Comparison of ENCODE assay signal across 20 cellular contexts in the genomic region with DNA sequence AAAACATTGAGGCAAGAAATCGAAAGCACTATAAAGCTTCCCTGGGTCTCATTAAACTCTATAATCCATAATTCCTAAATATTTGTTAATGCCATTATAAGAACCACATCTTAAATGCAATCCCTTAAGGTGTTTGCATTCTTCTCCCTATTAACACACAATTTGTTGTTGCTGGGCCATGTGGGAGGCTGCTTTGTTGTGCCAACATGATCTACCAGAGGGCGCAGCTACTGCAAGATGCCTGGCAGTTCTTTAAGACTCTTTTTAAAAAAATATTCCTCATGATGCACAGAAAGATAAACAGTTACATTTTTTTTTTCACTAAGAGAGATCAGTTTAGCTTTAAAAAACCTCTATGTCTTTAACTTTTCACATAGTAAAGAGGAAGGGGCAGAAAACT. TPM values are rescaled to one million over a fixed set of nuclear protein-coding genes. Genes with fewer than 3 reads are reported as not detected.
DNase-seq lines count a peak whose midpoint lies in the region; ATAC-seq and TF ChIP-seq lines count a peak whose summit lies in the region.
"Had no signal": no experiment of that assay in that cellular context is flagged by ENCODE, and none has a peak within 500 bp of the region (broad histone marks: within the 10 kb centered on the region; RNA-seq: fewer than 3 reads in every experiment).

No MANE protein-coding gene starts in this region.

- peak; percentile 9 for DNase-seq in DMS 273 (lab: John Stamatoyannopoulos, UW; ENCODE audit: unreplicated experiment)
- no peak for DNase-seq in DMS 273 treated with DMSO at 0.1 percent for 48 hours (lab: John Stamatoyannopoulos, UW)
- DNase-seq in PC-3, result no peak
- peak; percentile 47 for DNase-seq in epithelial cell of esophagus (ENCODE audit: low read depth)
- no peak for DNase-seq in vagina (ENCODE audit: extremely low spot score in 2 of 2)
- no peak for DNase-seq in glomerular visceral epithelial cell (ENCODE audit: extremely low spot score)
- DNase-seq: DMS79; GOT3; NCI-H1436; NCI-H2081; NCI-H2227 treated with DMSO at 0.1 percent for 48 hours; NCI-H524 treated with DMSO at 0.1 percent for 48 hours; NK-92 treated with Interleukin-12 subunit alpha and Interleukin-12 subunit beta, amount 100 ng/mL, for 24 hours; SJCRH30; T-helper 1 cell had no signal

- H4K20me1 ChIP-seq in PC-3 (ENCODE audit: low read length), result no peaks in the 10 kb centered on the region
- H4K20me1 ChIP-seq: BLaER1 treated with 17β-estradiol and CSF1 and Interleukin-3, amounts not matched to agents 10 nM and 100 nM had no signal

- intact Hi-C loops in PC-3 (cut with micrococcal nuclease), result loop anchor here (5.0 kb wide), 1 partner anchor 42 kb away; no protein-coding TSS in a partner anchor
- intact Hi-C loops in vagina (cut with DNase I), result no loop called here

- H3K79me2 ChIP-seq in PC-3 (ENCODE audit: low read length), result no peaks in the 10 kb centered on the region

- H3F3A ChIP-seq in PC-3 (ENCODE audit: low read length, unreplicated experiment), result no peaks in the 10 kb centered on the region

- H3K9me3 ChIP-seq in PC-3 (ENCODE audit: low read length) (no peaks in the 10 kb centered on the region), vagina (no peaks in the 10 kb centered on the region)
- H3K9me3 ChIP-seq: SJCRH30 had no signal

- BruUV-seq in PC-3 (replicated peaks; lab: Mats Ljungman, UMichigan), result no TSS peak

- peak; percentile 29; the same call in 1 of the 2 replicates for TF ChIP-seq CTCF in PC-3 (conservative IDR thresholded peaks at IDR 0.05; ENCODE audit: low read depth, low read length)
- TF ChIP-seq CTCF in epithelial cell of esophagus (IDR thresholded peaks at IDR 0.05; ENCODE audit: insufficient read depth, low read depth, low read length, missing control alignments), result peak; percentile 34
- TF ChIP-seq CTCF in vagina (IDR thresholded peaks at IDR 0.05), result no peak

- CTCF ChIA-PET in PC-3 (lab: Charles Lee), result interaction anchor here (0.6 kb wide), 1 partner anchor 1213 kb away, joined by 4 read pairs; no protein-coding TSS in a partner anchor

- no peaks in the 10 kb centered on the region for H3K27me3 ChIP-seq in PC-3 (ENCODE audit: low read length)
- no peaks in the 10 kb centered on the region for H3K27me3 ChIP-seq in vagina
- H3K27me3 ChIP-seq: BLaER1 treated with 17β-estradiol and CSF1 and Interleukin-3, amounts not matched to agents 10 nM and 100 nM; SJCRH30 had no signal

- no peak overlapping the region for H3K4me2 ChIP-seq in PC-3 (ENCODE audit: low read length)
- H3K4me2 ChIP-seq: BLaER1 treated with 17β-estradiol and CSF1 and Interleukin-3, amounts not matched to agents 10 nM and 100 nM had no signal

- H3K4me1 ChIP-seq in PC-3 (ENCODE audit: insufficient read depth, low read length) (no peaks in the 10 kb centered on the region), vagina (peaks cover 10% of the 10 kb centered on the region)
- H3K4me1 ChIP-seq: BLaER1 treated with 17β-estradiol and CSF1 and Interleukin-3, amounts not matched to agents 10 nM and 100 nM; SJCRH30 had no signal

- H3K27ac ChIP-seq in PC-3 (ENCODE audit: low read length) (no peak overlapping the region), vagina (peak overlapping the region; percentile 23)
- H3K27ac ChIP-seq: 22Rv1; BLaER1 treated with 17β-estradiol and CSF1 and Interleukin-3, amounts not matched to agents 10 nM and 100 nM; SJCRH30 had no signal

- TF ChIP-seq POLR2A in vagina (IDR thresholded peaks at IDR 0.05), result no peak

- POLR2A ChIA-PET in PC-3 (lab: Charles Lee; ENCODE audit: unreplicated experiment), result interaction anchor here (0.5 kb wide), 1 partner anchor 64 kb away, joined by 4 read pairs; no protein-coding TSS in a partner anchor

- H3K4me3 ChIP-seq in PC-3 (ENCODE audit: low read length), result no peak overlapping the region
- H3K4me3 ChIP-seq in epithelial cell of esophagus (ENCODE audit: low read length), result no peak overlapping the region
- no peak overlapping the region for H3K4me3 ChIP-seq in vagina
- H3K4me3 ChIP-seq: BLaER1 treated with 17β-estradiol and CSF1 and Interleukin-3, amounts not matched to agents 10 nM and 100 nM; SJCRH30 had no signal

- no peak overlapping the region for H2AFZ ChIP-seq in PC-3 (ENCODE audit: low read length)

- H3K36me3 ChIP-seq in PC-3 (ENCODE audit: low read depth, low read length), result no peaks in the 10 kb centered on the region
- no peaks in the 10 kb centered on the region for H3K36me3 ChIP-seq in vagina
- H3K36me3 ChIP-seq: BLaER1 treated with 17β-estradiol and CSF1 and Interleukin-3, amounts not matched to agents 10 nM and 100 nM; SJCRH30 had no signal

- ATAC-seq in PC-3, result no peak
- no peak for ATAC-seq in GM18870 (IDR thresholded peaks at IDR 0.05; ENCODE audit: unreplicated experiment)
- no peak for ATAC-seq in GM21367 (IDR thresholded peaks at IDR 0.05; ENCODE audit: unreplicated experiment)
- ATAC-seq: Panc1 had no signal

- no peaks in the 10 kb centered on the region for H3K9me2 ChIP-seq in PC-3 (replicated peaks; ENCODE audit: low read length)

- no peak overlapping the region for H3K9ac ChIP-seq in PC-3 (ENCODE audit: low read length)
- H3K9ac ChIP-seq: BLaER1 treated with 17β-estradiol and CSF1 and Interleukin-3, amounts not matched to agents 10 nM and 100 nM had no signal

RNA-seq across cellular contexts. Expression of gene BCAS2, which starts 39.0 kb away (rescaled TPM):
- total RNA-seq in PC-3 (2014; rRNA removed) (57.7 and 70.1 TPM in 2 replicates), vagina (28.5 TPM)

RNA-seq across cellular contexts. Expression of gene DENND2C, which starts 49.4 kb away (rescaled TPM):
- total RNA-seq in PC-3 (2014; rRNA removed), result 0.95 and 2.0 TPM in 2 replicates
- total RNA-seq in vagina, result 25.5 TPM

Comparison
In these comparisons a context has a peak if more than half of its experiments do, and no peak if none do; other contexts are left out.
1. DNase-seq: peak in DMS 273 (single experiment) and epithelial cell of esophagus (single experiment); none in DMS 273 treated with DMSO at 0.1 percent for 48 hours (single experiment), PC-3 (single experiment), vagina (0 of 2) and glomerular visceral epithelial cell (single experiment).
2. CTCF ChIP-seq: peak in PC-3 (single experiment) and epithelial cell of esophagus (single experiment); none in vagina (0 of 3).